10 cellular contexts compared by ENCODE assay signal in genomic region chr1:221284028-221284427, GRCh38.
DNase-seq lines count a peak whose midpoint lies in the region; ATAC-seq, FAIRE-seq and TF ChIP-seq lines count a peak whose summit lies in the region.
"Had no signal": no experiment of that assay in that cellular context is flagged by ENCODE, and none has a peak within 500 bp of the region (broad histone marks: within the 10 kb centered on the region; RNA-seq: fewer than 3 reads in every experiment).

No MANE protein-coding gene starts in this region.

- H3K79me2 ChIP-seq in endothelial cell of umbilical vein (ENCODE audit: control insufficient read depth, insufficient read depth, low read length) = no peaks in the 10 kb centered on the region

- H3K36me3 ChIP-seq in HEK293 (ENCODE audit: control insufficient read depth in 2 of 2, insufficient read depth in 1 of 2, low read length in 2 of 2) (no peaks in the 10 kb centered on the region), endothelial cell of umbilical vein (ENCODE audit: control insufficient read depth in 2 of 2, extremely low read depth in 1 of 2, insufficient read depth in 2 of 2, low read length in 2 of 2) (no peaks in the 10 kb centered on the region)

- no peak overlapping the region for H3K9ac ChIP-seq in endothelial cell of umbilical vein (replicated peaks; ENCODE audit: extremely low read depth, insufficient read depth, low read length)

- no peaks in the 10 kb centered on the region for H3K9me1 ChIP-seq in endothelial cell of umbilical vein (replicated peaks; ENCODE audit: control insufficient read depth, extremely low read depth, insufficient read depth, low read length)

- no peak for TF ChIP-seq POLR2A in endothelial cell of umbilical vein (IDR thresholded peaks at IDR 0.05; ENCODE audit: low read depth, low read length)

- H3K27me3 ChIP-seq in endothelial cell of umbilical vein (ENCODE audit: control insufficient read depth in 2 of 2, insufficient read depth in 2 of 2, low read length in 2 of 2) = peaks cover 0 to 1% of the 10 kb centered on the region in 2 experiments

- H3K9me3 ChIP-seq in HEK293 (ENCODE audit: control insufficient read depth, insufficient read depth, low read depth, low read length) = no peaks in the 10 kb centered on the region
- H3K9me3 ChIP-seq in endothelial cell of umbilical vein (replicated peaks; ENCODE audit: control insufficient read depth, insufficient read depth, low read length) = no peaks in the 10 kb centered on the region

- no peak overlapping the region for H2AFZ ChIP-seq in endothelial cell of umbilical vein (ENCODE audit: low read depth, low read length)

- DNase-seq in NCI-H69 (lab: John Stamatoyannopoulos, UW) = peak; percentile 90
- DNase-seq in endothelial cell of umbilical vein (ENCODE audit: low read depth, low spot score) = peak; percentile 56
- peak; percentile 78 for DNase-seq in renal cortical epithelial cell (ENCODE audit: low read depth)
- DNase-seq in left lobe of liver (ENCODE audit: low spot score) = no peak
- DNase-seq in activated CD4-positive, CD25-positive, alpha-beta regulatory T cell treated with anti-CD3 and anti-CD28 coated beads, Interleukin-2, amount 50 U/mL, for 72 hours = no peak
- DNase-seq: immature natural killer cell, right cardiac atrium had no signal

- BruUV-seq in endothelial cell of umbilical vein (replicated peaks; lab: Mats Ljungman, UMichigan) = no TSS peak

- TF ChIP-seq CTCF in HEK293 (tag by site-specific recombination; IDR thresholded peaks at IDR 0.05) (no peak), endothelial cell of umbilical vein (IDR thresholded peaks at IDR 0.05; ENCODE audit: extremely low read depth in 1 of 2, insufficient read depth in 1 of 2, low read depth in 1 of 2, low read length in 2 of 2) (no peak)

- CTCF ChIA-PET in HEK293 (lab: Yijun Ruan, JAX) (interaction anchor here (1.0 kb wide), 3 partner anchors 12 to 148 kb away, joined by 3 to 4 read pairs (median 3); no protein-coding TSS in a partner anchor), endothelial cell of umbilical vein (lab: Charles Lee) (interaction anchor here (1.0 to 2.3 kb wide), 2 partner anchors 20 to 147 kb away, joined by 3 to 16 read pairs; no protein-coding TSS in a partner anchor)

- POLR2A ChIA-PET in HEK293 (lab: Yijun Ruan, JAX) = no interaction called here
- POLR2A ChIA-PET in endothelial cell of umbilical vein (lab: Charles Lee) = no interaction called here

- peak; percentile 12 for FAIRE-seq in endothelial cell of umbilical vein (lab: Jason Lieb, UNC)

- intact Hi-C loops in endothelial cell of umbilical vein (cut with micrococcal nuclease) = loop anchor here (5.0 kb wide), 1 partner anchor 153 kb away; no protein-coding TSS in a partner anchor

- H3K4me3 ChIP-seq in HEK293 (ENCODE audit: low read depth, low read length) (no peak overlapping the region), endothelial cell of umbilical vein (replicated peaks in 1 of 3; ENCODE audit: insufficient read depth in 1 of 3, low read depth in 1 of 3, low read length in 3 of 3) (no peak overlapping the region)

- ATAC-seq in left lobe of liver = no peak
- no peak for ATAC-seq in esophagus mucosa
- no peak for ATAC-seq in GM19023 (IDR thresholded peaks at IDR 0.05; ENCODE audit: unreplicated experiment)
- ATAC-seq: right cardiac atrium had no signal

- H4K20me1 ChIP-seq in endothelial cell of umbilical vein (replicated peaks; ENCODE audit: control insufficient read depth, extremely low read depth, insufficient read depth, low read length) = no peaks in the 10 kb centered on the region

- H3K4me2 ChIP-seq in endothelial cell of umbilical vein (ENCODE audit: insufficient read depth, low read length) = no peak overlapping the region

- H3K27ac ChIP-seq in HEK293 (ENCODE audit: extremely low read depth, low read depth, low read length) (no peak overlapping the region), endothelial cell of umbilical vein (ENCODE audit: insufficient read depth, low read depth, low read length) (no peak overlapping the region)

- dilution Hi-C loops in endothelial cell of umbilical vein (cut with MboI; ENCODE audit: extremely low pct_ligation_motif_present, low sequenced_read_pairs) = no loop called here

- peaks cover 8% of the 10 kb centered on the region; the same call in 1 of the 2 replicates for H3K4me1 ChIP-seq in HEK293 (ENCODE audit: control insufficient read depth, insufficient read depth, low read length)
- no peaks in the 10 kb centered on the region for H3K4me1 ChIP-seq in endothelial cell of umbilical vein (ENCODE audit: control insufficient read depth, extremely low read depth, insufficient read depth, low read length)

TF ChIP-seq in HEK293, 187 proteins besides CTCF, POLR2A, EP300 and RAD21 (continues in another document):
- TF ChIP-seq ZNF248 (tag by site-specific recombination; IDR thresholded peaks at IDR 0.05) = 0 out of 2 replicates have a peak, but pooled peaks have one; percentile 31
- no peak for TF ChIP-seq OVOL3 (tag by site-specific recombination; IDR thresholded peaks at IDR 0.05)
- TF ChIP-seq ZNF37A (tag by site-specific recombination; IDR thresholded peaks at IDR 0.05) = peak; percentile 81
- no peak for TF ChIP-seq KLF9 (tag by site-specific recombination; IDR thresholded peaks at IDR 0.05; ENCODE audit: low read depth)
- peak; percentile 81; the same call in 1 of the 2 replicates for TF ChIP-seq ZNF776 (tag by site-specific recombination; IDR thresholded peaks at IDR 0.05; ENCODE audit: borderline replicate concordance)
- peak; percentile 80; the same call in 1 of the 2 replicates for TF ChIP-seq ZNF174 (tag by site-specific recombination; IDR thresholded peaks at IDR 0.05)
- peak; percentile 45; the same call in 1 of the 2 replicates for TF ChIP-seq IKZF3 (tag by site-specific recombination; IDR thresholded peaks at IDR 0.05)
- no peak for TF ChIP-seq GLIS2 (tag by site-specific recombination; IDR thresholded peaks at IDR 0.05)
- no peak for TF ChIP-seq ZNF585B (tag by site-specific recombination; IDR thresholded peaks at IDR 0.05)
- TF ChIP-seq ZNF549 (tag by site-specific recombination; IDR thresholded peaks at IDR 0.05) = peak; percentile 75; the same call in 1 of the 2 replicates
- TF ChIP-seq ZNF621 (tag by site-specific recombination; IDR thresholded peaks at IDR 0.05) = no peak
- no peak; the same call in 1 of the 2 replicates for TF ChIP-seq ZNF221 (tag by site-specific recombination; IDR thresholded peaks at IDR 0.05; ENCODE audit: borderline replicate concordance)
- 0 out of 2 replicates have a peak, but pooled peaks have one; percentile 28 for TF ChIP-seq ZSCAN30 (tag by site-specific recombination; IDR thresholded peaks at IDR 0.05)
- peak; percentile 75 for TF ChIP-seq BCL6B (tag by site-specific recombination; IDR thresholded peaks at IDR 0.05)
- TF ChIP-seq ZBTB17 (tag by site-specific recombination; IDR thresholded peaks at IDR 0.05) = peak; percentile 25; the same call in 1 of the 2 replicates

TF ChIP-seq in endothelial cell of umbilical vein, 7 proteins besides CTCF, POLR2A, EP300 and RAD21:
- no peak for TF ChIP-seq JUN (IDR thresholded peaks at IDR 0.05; ENCODE audit: borderline replicate concordance, insufficient read depth, insufficient read length, low read depth)
- TF ChIP-seq POLR2AphosphoS5 (IDR thresholded peaks at IDR 0.05; ENCODE audit: insufficient read depth, low read depth, low read length) = no peak
- TF ChIP-seq GATA2 (IDR thresholded peaks at IDR 0.05; ENCODE audit: insufficient read depth, insufficient read length, low read depth, low read length) = no peak
- no peak for TF ChIP-seq FOS (IDR thresholded peaks at IDR 0.05; ENCODE audit: borderline replicate concordance, insufficient read depth, low read length)
- no peak for TF ChIP-seq MYC (IDR thresholded peaks at IDR 0.05; ENCODE audit: low read depth, low read length)
- TF ChIP-seq EZH2 (IDR thresholded peaks at IDR 0.05; ENCODE audit: borderline replicate concordance, low read depth, low read length, severe bottlenecking) = no peak
- TF ChIP-seq, protein P1, sequence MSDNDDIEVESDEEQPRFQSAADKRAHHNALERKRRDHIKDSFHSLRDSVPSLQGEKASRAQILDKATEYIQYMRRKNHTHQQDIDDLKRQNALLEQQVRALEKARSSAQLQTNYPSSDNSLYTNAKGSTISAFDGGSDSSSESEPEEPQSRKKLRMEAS (IDR thresholded peaks at IDR 0.05; ENCODE audit: insufficient read depth, insufficient read length) = no peak

Comparison
In these comparisons a context has a peak if more than half of its experiments do, and no peak if none do; other contexts are left out.
1. DNase-seq: peak in NCI-H69 (single experiment), endothelial cell of umbilical vein (single experiment) and renal cortical epithelial cell (single experiment); none in left lobe of liver (single experiment) and activated CD4-positive, CD25-positive, alpha-beta regulatory T cell treated with anti-CD3 and anti-CD28 coated beads, Interleukin-2, amount 50 U/mL, for 72 hours (single experiment).